Comparison of ENCODE assay signal across 21 cellular contexts in genomic region chrX:2657532-2657931, GRCh38. TPM values are rescaled to one million over a fixed set of nuclear protein-coding genes. Genes with fewer than 3 reads are reported as not detected.
DNase-seq lines count a peak whose midpoint lies in the region; ATAC-seq and TF ChIP-seq lines count a peak whose summit lies in the region.
"Had no signal": no experiment of that assay in that cellular context is flagged by ENCODE, and none has a peak within 500 bp of the region (broad histone marks: within the 10 kb centered on the region; RNA-seq: fewer than 3 reads in every experiment).

No MANE protein-coding gene starts in this region.

- H3K9me3 ChIP-seq in SK-N-MC (ENCODE audit: low read depth, low read length) = no peaks in the 10 kb centered on the region
- H3K9me3 ChIP-seq in right lobe of liver = no peaks in the 10 kb centered on the region
- H3K9me3 ChIP-seq: A549; BE2C; BLaER1 treated with 17β-estradiol and CSF1 and Interleukin-3, amounts not matched to agents 10 nM and 100 nM had no signal

- no peaks in the 10 kb centered on the region for H3K4me1 Mint-ChIP-seq in activated CD4-positive, alpha-beta memory T cell treated with anti-CD3 and anti-CD28 coated beads for 36 hours (ENCODE audit: low read depth)
- H3K4me1 Mint-ChIP-seq: CD8-positive, alpha-beta memory T cell had no signal

- WGBS in right lobe of liver (ENCODE audit: insufficient coverage, low coverage, low lambda C conversion rate, missing lambda C conversion rate) = 52% methylated on average over 4 of the region's 4 CpGs

- H3K27me3 ChIP-seq in right lobe of liver = no peaks in the 10 kb centered on the region
- H3K27me3 ChIP-seq: BE2C; BLaER1 treated with 17β-estradiol and CSF1 and Interleukin-3, amounts not matched to agents 10 nM and 100 nM had no signal

- H3K27me3 Mint-ChIP-seq in activated CD4-positive, alpha-beta memory T cell treated with anti-CD3 and anti-CD28 coated beads for 36 hours = no peaks in the 10 kb centered on the region
- H3K27me3 Mint-ChIP-seq: CD4-positive, alpha-beta T cell; CD8-positive, alpha-beta memory T cell had no signal

- intact Hi-C loops in right lobe of liver (cut with DNase I) (loop anchor here in 1 of 2 donors (10.0 kb wide), 1 partner anchor 167 kb away; the partner anchor contains the start of gene GYG2), head of caudate nucleus (cut with DNase I) (no loop called here)
- intact Hi-C loops in activated CD4-positive, alpha-beta memory T cell treated with anti-CD3 and anti-CD28 coated beads for 36 hours (cut with micrococcal nuclease) = no loop called here

- H3K4me1 ChIP-seq in right lobe of liver = peaks cover 0 to 45% (median 8%) of the 10 kb centered on the region in 4 donors
- H3K4me1 ChIP-seq: BE2C had no signal

- TF ChIP-seq POLR2A in right lobe of liver (IDR thresholded peaks at IDR 0.05) = no peak

- H3K4me3 Mint-ChIP-seq in activated CD4-positive, alpha-beta memory T cell treated with anti-CD3 and anti-CD28 coated beads for 36 hours = no peak overlapping the region
- H3K4me3 Mint-ChIP-seq: CD14-positive monocyte; CD4-positive, alpha-beta T cell; CD8-positive, alpha-beta memory T cell had no signal

- ATAC-seq in left lobe of liver (peak; percentile 62), right lobe of liver (peak; percentile 46 to 60 (median 57))
- ATAC-seq: A549 had no signal

- peak overlapping the region; percentile 59 for H3K27ac ChIP-seq in SK-N-MC
- H3K27ac ChIP-seq in right lobe of liver = peak overlapping the region in 1 of 3 donors; percentile 25
- H3K27ac ChIP-seq: A549, GM23248 had no signal

- H3K36me3 Mint-ChIP-seq in activated CD4-positive, alpha-beta memory T cell treated with anti-CD3 and anti-CD28 coated beads for 36 hours = peaks cover 7% of the 10 kb centered on the region

- CTCF ChIA-PET in activated CD4-positive, alpha-beta memory T cell treated with anti-CD3 and anti-CD28 coated beads for 36 hours (lab: Charles Lee) = no interaction called here

- H3K9me3 Mint-ChIP-seq in activated CD4-positive, alpha-beta memory T cell treated with anti-CD3 and anti-CD28 coated beads for 36 hours = no peaks in the 10 kb centered on the region
- H3K9me3 Mint-ChIP-seq: CD4-positive, alpha-beta T cell; CD8-positive, alpha-beta memory T cell had no signal

- POLR2A ChIA-PET in activated CD4-positive, alpha-beta memory T cell treated with anti-CD3 and anti-CD28 coated beads for 36 hours (lab: Charles Lee) = no interaction called here

- H3K4me3 ChIP-seq in SK-N-MC (no peak overlapping the region), right lobe of liver (no peak overlapping the region)
- H3K4me3 ChIP-seq: A549; BLaER1 treated with 17β-estradiol and CSF1 and Interleukin-3, amounts not matched to agents 10 nM and 100 nM; GM23248 had no signal

- no peak for TF ChIP-seq CTCF in right lobe of liver (IDR thresholded peaks at IDR 0.05)

- H3K36me3 ChIP-seq in SK-N-MC (ENCODE audit: insufficient read depth, low read length) (no peaks in the 10 kb centered on the region), right lobe of liver (no peaks in the 10 kb centered on the region)
- H3K36me3 ChIP-seq: BE2C had no signal

- DNase-seq in SK-N-MC (ENCODE audit: low read depth, low spot score) = no peak
- no peak for DNase-seq in left lobe of liver (ENCODE audit: low spot score)
- no peak for DNase-seq in right lobe of liver
- DNase-seq in head of caudate nucleus = no peak
- no peak for DNase-seq in KBM-7
- DNase-seq in activated CD4-positive, alpha-beta memory T cell treated with anti-CD3 and anti-CD28 coated beads for 36 hours = no peak
- no peak for DNase-seq in NCI-H2196 (lab: John Stamatoyannopoulos, UW; ENCODE audit: unreplicated experiment)
- DNase-seq: 8988T; ACHN; AML-193; BE2C; CD4-positive, alpha-beta T cell; CD8-positive, alpha-beta memory T cell; DMS53; DMS79 treated with DMSO at 0.1 percent for 48 hours; GM23248; H7; HCEC 1CT had no signal

- H3K27ac Mint-ChIP-seq in activated CD4-positive, alpha-beta memory T cell treated with anti-CD3 and anti-CD28 coated beads for 36 hours = no peak overlapping the region
- H3K27ac Mint-ChIP-seq: CD4-positive, alpha-beta T cell had no signal

- no peak overlapping the region for H3K9ac ChIP-seq in SK-N-MC (ENCODE audit: insufficient read length)
- H3K9ac ChIP-seq: BLaER1 treated with 17β-estradiol and CSF1 and Interleukin-3, amounts not matched to agents 10 nM and 100 nM; GM23248 had no signal

- in situ Hi-C loops in KBM-7 (cut with MboI; ENCODE audit: low pct_unique_long_range_greater_than_20kb, low sequenced_read_pairs) = no loop called here

RNA-seq across cellular contexts. Expression of gene CD99, which starts 33.6 kb away (rescaled TPM):
- total RNA-seq in left lobe of liver = 152 TPM
- 100 to 1,000 TPM in 5 of 6 experiments, 10 to 100 TPM in 1; 88.5 to 139 (median 119) TPM for total RNA-seq in right lobe of liver
- total RNA-seq in activated CD4-positive, alpha-beta memory T cell treated with anti-CD3 and anti-CD28 coated beads for 36 hours = 100 to 1,000 TPM; 282 to 283 TPM
